Comparison of ENCODE assay signal across 8 cellular contexts in the genomic region with DNA sequence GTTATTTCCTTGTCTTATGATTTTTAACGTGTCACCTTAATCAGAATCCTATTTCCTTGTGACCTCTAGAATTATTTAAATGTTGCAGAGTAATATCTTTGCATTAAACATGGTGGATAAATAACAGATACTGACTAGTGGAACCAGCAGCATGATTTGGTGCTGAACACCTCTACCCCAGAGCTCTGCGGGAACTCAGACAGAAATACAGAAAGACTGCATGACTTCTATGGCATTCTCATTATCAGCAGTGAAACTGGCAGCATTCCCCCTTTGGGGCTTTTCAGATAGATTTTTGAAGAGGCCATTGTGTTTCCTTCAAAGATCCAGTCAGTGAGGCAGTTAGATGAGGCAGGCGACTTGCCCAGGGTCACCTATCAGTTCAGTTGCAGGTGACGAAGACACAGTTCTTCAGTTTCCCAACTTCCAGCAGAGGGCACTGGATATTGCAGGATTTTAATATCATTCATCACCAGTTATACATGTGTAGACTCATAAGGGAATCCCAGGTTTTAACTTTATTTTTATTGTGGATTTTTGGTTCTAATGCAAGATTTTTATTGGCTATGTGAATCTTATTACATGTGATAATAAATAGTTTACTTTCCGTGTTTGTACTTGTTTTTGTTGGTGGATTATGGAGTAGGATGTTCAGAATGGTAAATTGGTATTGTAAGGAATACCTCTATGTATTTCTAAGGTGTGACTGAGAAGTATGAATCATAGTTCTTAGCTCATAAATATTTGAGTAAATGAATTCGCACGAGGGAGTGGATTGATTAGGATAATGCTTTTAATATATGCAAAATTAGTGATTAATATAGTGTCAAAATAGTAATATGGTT.
DNase-seq lines count a peak whose midpoint lies in the region; ATAC-seq, FAIRE-seq and TF ChIP-seq lines count a peak whose summit lies in the region.

No MANE protein-coding gene starts in this region.

- CTCF ChIA-PET in BJ (lab: Yijun Ruan, JAX): interaction anchor here (0.7 to 2.6 kb wide), 9 partner anchors 9 to 225 kb away, joined by 3 to 7 read pairs (median 4); no protein-coding TSS in a partner anchor
- CTCF ChIA-PET in HepG2 (lab: Yijun Ruan, JAX; ENCODE audit: low intra/inter-chr PET ratio, low total read pairs): interaction anchor here (1.2 to 2.2 kb wide), 3 partner anchors 60 to 225 kb away, joined by 4 to 9 read pairs (median 6); no protein-coding TSS in a partner anchor

- H3K9ac ChIP-seq in HepG2 (ENCODE audit: insufficient read depth, low read depth, low read length): no peak overlapping the region

- H2AFZ ChIP-seq in HepG2 (ENCODE audit: low read length): no peak overlapping the region

- no peak overlapping the region for H3K27ac ChIP-seq in HepG2 (ENCODE audit: extremely low read length, insufficient read depth, low read length)

- WGBS in HepG2 (ENCODE audit: low lambda C conversion rate): 86% methylated on average over 7 of the region's 7 CpGs

- intact Hi-C loops in HepG2 (cut with micrococcal nuclease; ENCODE audit: unreplicated experiment): loop anchor here (2.0 to 5.0 kb wide), 3 partner anchors 61 to 225 kb away; no protein-coding TSS in a partner anchor

- DNase-seq in BJ (ENCODE audit: low read depth): no peak
- DNase-seq in LNCaP clone FGC (ENCODE audit: low read depth): peak; percentile 34
- peak; percentile 50 for DNase-seq in astrocyte of the hippocampus (ENCODE audit: low read depth, low spot score)
- peak; percentile 51 for DNase-seq in HepG2 (ENCODE audit: low spot score)
- no peak for DNase-seq in stimulated activated CD4-positive, alpha-beta T cell treated with anti-CD3 and anti-CD28 coated beads, Interleukin-15, amount 100 ng/mL, for 24 hours
- no peak for DNase-seq in mesenteric fat pad (ENCODE audit: low spot score)
- DNase-seq in NK-92 treated with Interleukin-12 subunit alpha and Interleukin-12 subunit beta, amount 100 ng/mL, for 24 hours (lab: John Stamatoyannopoulos, UW): no peak

- no peaks in the 10 kb centered on the region for H3K79me2 ChIP-seq in HepG2 (ENCODE audit: insufficient read depth, low read length)

- H3K9me3 ChIP-seq in HepG2 (ENCODE audit: low read length): no peaks in the 10 kb centered on the region

- TF ChIP-seq EP300 in HepG2 (IDR thresholded peaks at IDR 0.05; ENCODE audit: low read depth in 2 of 2, low read length in 2 of 2) (no peak), HepG2 (CRISPR knock-in tag; IDR thresholded peaks at IDR 0.05; ENCODE audit: borderline replicate concordance) (no peak)

- TF ChIP-seq RAD21 in HepG2 (CRISPR knock-in tag; IDR thresholded peaks at IDR 0.05): 0 out of 2 replicates have a peak, but pooled peaks have one; percentile 28

- H4K20me1 ChIP-seq in HepG2 (ENCODE audit: insufficient read depth, low read length): no peaks in the 10 kb centered on the region

- no peak for TF ChIP-seq POLR2A in HepG2 (IDR thresholded peaks at IDR 0.05; ENCODE audit: insufficient read depth in 1 of 2, low read depth in 2 of 2, low read length in 2 of 2)

- POLR2A ChIA-PET in BJ (lab: Charles Lee): no interaction called here
- POLR2A ChIA-PET in HepG2 (lab: Yijun Ruan, JAX): no interaction called here

- ATAC-seq in HepG2: peak; percentile 86
- ATAC-seq in HG02588 (IDR thresholded peaks at IDR 0.05; ENCODE audit: unreplicated experiment): no peak

- no TSS peak for BruUV-seq in HepG2 (replicated peaks; lab: Mats Ljungman, UMichigan)

- TF ChIP-seq CTCF in BJ (IDR thresholded peaks at IDR 0.05; ENCODE audit: insufficient read depth, low read depth, low read length) (peak; percentile 59), LNCaP clone FGC (IDR thresholded peaks at IDR 0.05; ENCODE audit: control insufficient read depth, extremely low read depth, insufficient read depth) (peak; percentile 75), HepG2 (CRISPR knock-in tag; IDR thresholded peaks at IDR 0.05) (peak; percentile 69)

- H3K36me3 ChIP-seq in BJ (ENCODE audit: control insufficient read depth, insufficient read depth, low read length): 0 out of 2 replicates have a peak, but pooled peaks cover 2% of the 10 kb centered on the region
- H3K36me3 ChIP-seq in HepG2 (replicated peaks in 1 of 2; ENCODE audit: control insufficient read depth in 1 of 2, insufficient read depth in 2 of 2, low read length in 2 of 2): peaks cover 26 to 81% of the 10 kb centered on the region in 2 experiments

- H3K4me3 ChIP-seq in BJ (ENCODE audit: low read depth, low read length) (no peak overlapping the region), LNCaP clone FGC (ENCODE audit: low read depth, low read length) (no peak overlapping the region), HepG2 (replicated peaks in 1 of 3; ENCODE audit: insufficient read depth in 1 of 3, low read depth in 2 of 3, low read length in 3 of 3) (no peak overlapping the region)

- H3K4me1 ChIP-seq in HepG2 (ENCODE audit: insufficient read depth, low read length): peaks cover 3% of the 10 kb centered on the region; the same call in 1 of the 2 replicates

- H3K4me2 ChIP-seq in HepG2 (ENCODE audit: low read depth, low read length): no peak overlapping the region

- FAIRE-seq in HepG2 (lab: Jason Lieb, UNC): peak; percentile 91

- H3K27me3 ChIP-seq in BJ (ENCODE audit: control insufficient read depth, insufficient read depth, low read length): no peaks in the 10 kb centered on the region
- H3K27me3 ChIP-seq in HepG2 (ENCODE audit: control insufficient read depth in 1 of 2, insufficient read depth in 2 of 2, low read length in 2 of 2): no peaks in the 10 kb centered on the region

- in situ Hi-C loops in HepG2 (cut with HindIII; ENCODE audit: extremely low pct_ligation_motif_present, low pct_unique_long_range_greater_than_20kb): no loop called here

TF ChIP-seq in HepG2, 621 proteins besides CTCF, POLR2A, EP300 and RAD21:
- no peak for TF ChIP-seq ZSCAN30 (CRISPR knock-in tag; IDR thresholded peaks at IDR 0.05)
- TF ChIP-seq, protein P1, sequence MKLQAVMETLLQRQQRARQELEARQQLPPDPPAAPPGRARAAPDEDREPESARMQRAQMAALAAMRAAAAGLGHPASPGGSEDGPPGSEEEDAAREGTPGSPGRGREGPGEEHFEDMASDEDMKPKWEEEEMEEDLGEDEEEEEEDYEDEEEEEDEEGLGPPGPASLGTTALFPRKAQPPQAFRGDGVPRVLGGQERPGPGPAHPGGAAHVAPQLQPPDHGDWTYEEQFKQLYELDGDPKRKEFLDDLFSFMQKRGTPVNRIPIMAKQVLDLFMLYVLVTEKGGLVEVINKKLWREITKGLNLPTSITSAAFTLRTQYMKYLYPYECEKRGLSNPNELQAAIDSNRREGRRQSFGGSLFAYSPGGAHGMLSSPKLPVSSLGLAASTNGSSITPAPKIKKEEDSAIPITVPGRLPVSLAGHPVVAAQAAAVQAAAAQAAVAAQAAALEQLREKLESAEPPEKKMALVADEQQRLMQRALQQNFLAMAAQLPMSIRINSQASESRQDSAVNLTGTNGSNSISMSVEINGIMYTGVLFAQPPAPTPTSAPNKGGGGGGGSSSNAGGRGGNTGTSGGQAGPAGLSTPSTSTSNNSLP (IDR thresholded peaks at IDR 0.05; ENCODE audit: low read depth, low read length): 0 out of 2 replicates have a peak, but pooled peaks have one; percentile 41
- peak; percentile 58 for TF ChIP-seq RBM22 (optimal IDR thresholded peaks at IDR 0.05; ENCODE audit: low read length)
- TF ChIP-seq STAG1 (CRISPR knock-in tag; IDR thresholded peaks at IDR 0.05): peak; percentile 82
TF ChIP-seq in HepG2: peak in this region for 3.

Comparison
In these comparisons a context has a peak if more than half of its experiments do, and no peak if none do; other contexts are left out.
1. DNase-seq: peak in LNCaP clone FGC (single experiment), astrocyte of the hippocampus (single experiment) and HepG2 (single experiment); none in BJ (single experiment), stimulated activated CD4-positive, alpha-beta T cell treated with anti-CD3 and anti-CD28 coated beads, Interleukin-15, amount 100 ng/mL, for 24 hours (single experiment), mesenteric fat pad (single experiment) and NK-92 treated with Interleukin-12 subunit alpha and Interleukin-12 subunit beta, amount 100 ng/mL, for 24 hours (single experiment).
2. Peak in every context shown above with its lines, with median percentiles within 50 percentile points of each other: CTCF ChIP-seq.